Comparison of ENCODE assay signal across 1 cellular context in genomic region chr16:58792188-58792587, GRCh38.
TF ChIP-seq lines count a peak whose summit lies in the region.

No MANE protein-coding gene starts in this region.

TF ChIP-seq in K562, 482 proteins besides CTCF, POLR2A, EP300 and RAD21 (continued from another document and continues in another):
- no peak for TF ChIP-seq ZBTB33 (CRISPR knock-in tag; IDR thresholded peaks at IDR 0.05)
- TF ChIP-seq HDAC2 (IDR thresholded peaks at IDR 0.05): 0 out of 2 replicates have a peak, but pooled peaks have one; percentile 29
- no peak for TF ChIP-seq ZBTB49 (CRISPR knock-in tag; IDR thresholded peaks at IDR 0.05; ENCODE audit: borderline replicate concordance)
- TF ChIP-seq COPS2 (conservative IDR thresholded peaks at IDR 0.05): no peak
- no peak for TF ChIP-seq ARID3B (CRISPR knock-in tag; IDR thresholded peaks at IDR 0.05; ENCODE audit: borderline replicate concordance)
- peak; percentile 88 for TF ChIP-seq TEAD4 (IDR thresholded peaks at IDR 0.05; ENCODE audit: low read length)
- TF ChIP-seq TEAD4 (CRISPR knock-in tag; IDR thresholded peaks at IDR 0.05; ENCODE audit: borderline replicate concordance): no peak
- TF ChIP-seq TCFL5 (CRISPR knock-in tag; conservative IDR thresholded peaks at IDR 0.05): no peak
- no peak for TF ChIP-seq MLLT1 (IDR thresholded peaks at IDR 0.05)
- TF ChIP-seq ZHX1 (conservative IDR thresholded peaks at IDR 0.05; ENCODE audit: low read length): no peak
- peak; percentile 75 for TF ChIP-seq SMARCC2 (IDR thresholded peaks at IDR 0.05; ENCODE audit: low read depth)
- no peak for TF ChIP-seq SUPT5H (IDR thresholded peaks at IDR 0.05)
- TF ChIP-seq ZC3H8 (IDR thresholded peaks at IDR 0.05): no peak
- no peak for TF ChIP-seq ELK3 (CRISPR knock-in tag; IDR thresholded peaks at IDR 0.05)
- peak; percentile 39; the same call in 1 of the 2 replicates for TF ChIP-seq C11orf30 (IDR thresholded peaks at IDR 0.05; ENCODE audit: low read depth)
- peak; percentile 92 for TF ChIP-seq NCOR1 (IDR thresholded peaks at IDR 0.05)
- no peak for TF ChIP-seq KDM4B (IDR thresholded peaks at IDR 0.05; ENCODE audit: borderline replicate concordance in 2 of 2, low read depth in 1 of 2)
- peak; percentile 97 for TF ChIP-seq LEF1 (IDR thresholded peaks at IDR 0.05)
- no peak for TF ChIP-seq CCAR2 (IDR thresholded peaks at IDR 0.05; ENCODE audit: low read depth, low read length)
- no peak for TF ChIP-seq ZNF217 (CRISPR knock-in tag; IDR thresholded peaks at IDR 0.05)
- peak; percentile 97 for TF ChIP-seq ESRRA (IDR thresholded peaks at IDR 0.05; ENCODE audit: borderline replicate concordance, low read depth)
- no peak for TF ChIP-seq GATAD2A (IDR thresholded peaks at IDR 0.05)
- no peak for TF ChIP-seq SMAD2 (IDR thresholded peaks at IDR 0.05; ENCODE audit: low read depth, low read length)
- no peak for TF ChIP-seq ZNF134 (CRISPR knock-in tag; conservative IDR thresholded peaks at IDR 0.05)
- TF ChIP-seq GTF2A2 (tag; IDR thresholded peaks at IDR 0.05): no peak
- no peak for TF ChIP-seq SFPQ (IDR thresholded peaks at IDR 0.05; ENCODE audit: low read depth, low read length)
- TF ChIP-seq POLR2AphosphoS5 (IDR thresholded peaks at IDR 0.05; ENCODE audit: control insufficient read depth, insufficient read depth, low read depth, low read length): peak; percentile 81
- TF ChIP-seq E2F8 (IDR thresholded peaks at IDR 0.05; ENCODE audit: low read depth, partially characterized antibody): no peak
- TF ChIP-seq NR1H2 (CRISPR knock-in tag; IDR thresholded peaks at IDR 0.05): no peak
- TF ChIP-seq ZNF23 (CRISPR knock-in tag; IDR thresholded peaks at IDR 0.05): no peak
- TF ChIP-seq ATF6 (CRISPR knock-in tag; IDR thresholded peaks at IDR 0.05): no peak
